ENCODE assay signal across 11 cellular contexts in genomic region chr7:104160375-104160774, GRCh38. TPM values are rescaled to one million over a fixed set of nuclear protein-coding genes. Genes with fewer than 3 reads are reported as not detected.
DNase-seq lines count a peak whose midpoint lies in the region; ATAC-seq, FAIRE-seq and TF ChIP-seq lines count a peak whose summit lies in the region.
"Had no signal": no experiment of that assay in that cellular context is flagged by ENCODE, and none has a peak within 500 bp of the region (broad histone marks: within the 10 kb centered on the region; RNA-seq: fewer than 3 reads in every experiment).

No MANE protein-coding gene starts in this region.

- in situ Hi-C loops in GM12878 (cut with MboI), result loop anchor here (10.0 to 25.0 kb wide), 2 partner anchors 586 to 873 kb away; partner anchors contain the start of gene PMPCB

- no peaks in the 10 kb centered on the region for H3K9me2 ChIP-seq in Loucy (replicated peaks; ENCODE audit: low read depth, low read length)

- H3K9ac ChIP-seq in Loucy (ENCODE audit: low read depth, low read length, poor library complexity, severe bottlenecking) (no peak overlapping the region), GM12878 (ENCODE audit: control insufficient read depth, insufficient read depth, low read length) (no peak overlapping the region)

- POLR2A ChIA-PET in GM12878 (lab: Charles Lee), result no interaction called here

- no peak overlapping the region for H3K27ac ChIP-seq in GM12878 (ENCODE audit: control insufficient read depth, insufficient read depth)
- H3K27ac ChIP-seq: SJCRH30, skin epidermis had no signal

- TF ChIP-seq RAD21 in GM12878 (IDR thresholded peaks at IDR 0.05; ENCODE audit: insufficient read depth, low read depth, low read length), result no peak

- peak; percentile 57 for TF ChIP-seq CTCF in Loucy (conservative IDR thresholded peaks at IDR 0.05; ENCODE audit: low read length)
- TF ChIP-seq CTCF in GM12878 (IDR thresholded peaks at IDR 0.05 in 2 of 3, conservative IDR thresholded peaks at IDR 0.05 in 1 of 3; ENCODE audit: control insufficient read depth in 2 of 3, extremely low read depth in 1 of 3, insufficient read depth in 1 of 3, low read depth in 3 of 3, low read length in 3 of 3), result peak in 1 of 3 experiments; percentile 12; a peak in 2 of 6 replicates
- peak; percentile 81 for TF ChIP-seq CTCF in mesothelial cell of epicardium (IDR thresholded peaks at IDR 0.05; ENCODE audit: unreplicated experiment)

- SMC1A ChIA-PET in GM12878 (lab: Charles Lee; ENCODE audit: uncharacterized antibody, unreplicated experiment), result interaction anchor here (0.8 to 1.4 kb wide), 5 partner anchors 10 to 586 kb away, joined by 3 to 6 read pairs (median 4); no protein-coding TSS in a partner anchor

- no peak overlapping the region for H3K4me2 ChIP-seq in Loucy (ENCODE audit: low read depth, low read length, poor library complexity, severe bottlenecking)
- H3K4me2 ChIP-seq in GM12878 (ENCODE audit: control insufficient read depth, insufficient read depth), result no peak overlapping the region

- intact Hi-C loops in GM12878 (cut with micrococcal nuclease; ENCODE audit: unreplicated experiment), result loop anchor here (1.0 kb wide), 1 partner anchor 587 kb away; no protein-coding TSS in a partner anchor
- intact Hi-C loops in head of caudate nucleus (cut with DNase I), result loop anchor here (10.0 kb wide), 1 partner anchor 636 kb away; no protein-coding TSS in a partner anchor

- H3K4me3 ChIP-seq in Loucy (ENCODE audit: low read length, poor library complexity, severe bottlenecking), result no peak overlapping the region
- H3K4me3 ChIP-seq in GM12878, result no peak overlapping the region
- H3K4me3 ChIP-seq: SJCRH30, skin epidermis had no signal

- CTCF ChIA-PET in GM12878 (lab: Yijun Ruan, JAX), result interaction anchor here (0.8 to 1.8 kb wide), 9 partner anchors 9 to 590 kb away, joined by 3 to 10 read pairs (median 4); no protein-coding TSS in a partner anchor

- H4K20me1 ChIP-seq in Loucy (ENCODE audit: insufficient read depth, low read length, poor library complexity, severe bottlenecking) (no peaks in the 10 kb centered on the region), GM12878 (ENCODE audit: control insufficient read depth, insufficient read depth) (no peaks in the 10 kb centered on the region)

- H3K9me3 ChIP-seq in Loucy (ENCODE audit: insufficient read depth, low read depth, low read length) (no peaks in the 10 kb centered on the region), GM12878 (replicated peaks; ENCODE audit: control insufficient read depth, insufficient read depth, low read length) (no peaks in the 10 kb centered on the region)

- H3K27me3 ChIP-seq in Loucy (ENCODE audit: insufficient read depth, low read length, poor library complexity, severe bottlenecking) (no peaks in the 10 kb centered on the region), GM12878 (replicated peaks in 1 of 2; ENCODE audit: control insufficient read depth in 2 of 2, insufficient read depth in 2 of 2, low read length in 1 of 2) (no peaks in the 10 kb centered on the region)
- H3K27me3 ChIP-seq: SJCRH30 had no signal

- no peaks in the 10 kb centered on the region for H3K4me1 ChIP-seq in Loucy (ENCODE audit: insufficient read depth, low read length, poor library complexity, severe bottlenecking)
- no peaks in the 10 kb centered on the region for H3K4me1 ChIP-seq in GM12878 (ENCODE audit: control insufficient read depth, insufficient read depth, low read length)
- H3K4me1 ChIP-seq: SJCRH30 had no signal

- RAD21 ChIA-PET in GM12878 (lab: Charles Lee; ENCODE audit: unreplicated experiment), result interaction anchor here (0.8 to 1.0 kb wide), 2 partner anchors 18 to 757 kb away, joined by 3 read pairs; no protein-coding TSS in a partner anchor

- peaks cover 9% of the 10 kb centered on the region for H3K36me3 Mint-ChIP-seq in mesothelial cell of epicardium

- H3K9me3 Mint-ChIP-seq in mesothelial cell of epicardium, result no peaks in the 10 kb centered on the region
- H3K9me3 Mint-ChIP-seq: dendritic cell treated with granulocyte-macrophage colony-stimulating factor and Interleukin-4, amounts not matched to agents 40 ng/mL and 50 ng/mL, for 4 days had no signal

- H3K4me1 Mint-ChIP-seq in mesothelial cell of epicardium, result peaks cover 5% of the 10 kb centered on the region

- no peaks in the 10 kb centered on the region for H3F3A ChIP-seq in Loucy (ENCODE audit: low read depth)

- BruUV-seq in GM12878 (replicated peaks; lab: Mats Ljungman, UMichigan), result no TSS peak

- TF ChIP-seq POLR2A in GM12878 (IDR thresholded peaks at IDR 0.05; ENCODE audit: low read depth, low read length), result no peak

- peaks cover 4% of the 10 kb centered on the region; the same call in 1 of the 2 replicates for H3K36me3 ChIP-seq in Loucy (ENCODE audit: insufficient read depth, low read length)
- H3K36me3 ChIP-seq in GM12878 (ENCODE audit: control insufficient read depth in 2 of 2, insufficient read depth in 2 of 2, low read length in 1 of 2), result peaks cover 0 to 7% of the 10 kb centered on the region in 2 experiments; a peak in 3 of 4 replicates

- ATAC-seq in GM12878, result no peak
- ATAC-seq in HG03354 (IDR thresholded peaks at IDR 0.05; ENCODE audit: poor library complexity, severe bottlenecking, unreplicated experiment), result no peak
- ATAC-seq in HG02840 (IDR thresholded peaks at IDR 0.05; ENCODE audit: low FRiP score, unreplicated experiment), result no peak

- FAIRE-seq in GM12878 (lab: Jason Lieb, UNC), result no peak

- DNase-seq in DMS53 (lab: John Stamatoyannopoulos, UW) (peak; percentile 61), GM12878 (ENCODE audit: low read depth, low spot score) (no peak), mesothelial cell of epicardium (ENCODE audit: low spot score in 2 of 2, unreplicated experiment in 2 of 2) (no peak), iPS-NIHi11 (ENCODE audit: low spot score) (no peak), head of caudate nucleus (no peak)

- no peak for TF ChIP-seq EP300 in GM12878 (IDR thresholded peaks at IDR 0.05; ENCODE audit: borderline replicate concordance in 1 of 2, control insufficient read depth in 1 of 2, low read depth in 2 of 2, low read length in 2 of 2)

- H3K4me3 Mint-ChIP-seq in mesothelial cell of epicardium, result no peak overlapping the region
- H3K4me3 Mint-ChIP-seq: dendritic cell treated with granulocyte-macrophage colony-stimulating factor and Interleukin-4, amounts not matched to agents 40 ng/mL and 50 ng/mL, for 4 days had no signal

- H3K27ac Mint-ChIP-seq in mesothelial cell of epicardium, result no peak overlapping the region
- H3K27ac Mint-ChIP-seq: dendritic cell treated with granulocyte-macrophage colony-stimulating factor and Interleukin-4, amounts not matched to agents 40 ng/mL and 50 ng/mL, for 4 days had no signal

- H3K27me3 Mint-ChIP-seq in mesothelial cell of epicardium (ENCODE audit: low read depth), result no peaks in the 10 kb centered on the region
- H3K27me3 Mint-ChIP-seq: dendritic cell treated with granulocyte-macrophage colony-stimulating factor and Interleukin-4, amounts not matched to agents 40 ng/mL and 50 ng/mL, for 4 days had no signal

- H3K79me2 ChIP-seq in Loucy (ENCODE audit: insufficient read depth, low read length) (no peaks in the 10 kb centered on the region), GM12878 (ENCODE audit: control insufficient read depth, insufficient read depth, low read length) (no peaks in the 10 kb centered on the region)

- H2AFZ ChIP-seq in Loucy (ENCODE audit: low read length) (no peak overlapping the region), GM12878 (ENCODE audit: control insufficient read depth, low read depth, low read length) (no peak overlapping the region)

TF ChIP-seq in GM12878, 131 proteins besides CTCF, POLR2A, EP300 and RAD21:
- TF ChIP-seq SMC3 (IDR thresholded peaks at IDR 0.05; ENCODE audit: borderline replicate concordance, low read length) (peak; percentile 13; the same call in 1 of the 2 replicates), ZNF384 (IDR thresholded peaks at IDR 0.05; ENCODE audit: borderline replicate concordance, low read depth, low read length) (peak; percentile 53), FOXM1 (IDR thresholded peaks at IDR 0.05; ENCODE audit: low read depth, low read length) (no peak)

RNA-seq across cellular contexts. Expression of gene ORC5, which starts 47.4 kb away (rescaled TPM):
- 54.7 and 55.9 TPM in 2 replicates for total RNA-seq in GM12878 (2013; cell fraction: nucleolus; rRNA removed)
- total RNA-seq in GM12878 (2014; rRNA removed), result 28.4 and 29.8 TPM in 2 replicates
- 26.0 and 27.5 TPM in 2 replicates for total RNA-seq in GM12878 (2014; rRNA removed; fragmentation: Illumina TruSeq; extraction: Trizol)
- total RNA-seq in GM12878 (2021), result 28.1 TPM in 2 replicates
- 7.2 TPM for polyA plus RNA-seq in GM12878 (2011; ENCODE audit: low read depth)
- 14.8 and 17.9 TPM in 2 replicates for polyA plus RNA-seq in GM12878 (2011; rRNA removed)
- polyA plus RNA-seq in GM12878 (2011; cell fraction: cytosol; rRNA removed), result 10.6 and 10.9 TPM in 2 replicates
- polyA plus RNA-seq in GM12878 (2011; cell fraction: nucleus; rRNA removed), result 9.7 and 18.7 TPM in 2 replicates
- 13.9 and 15.7 TPM in 2 replicates for polyA plus RNA-seq in GM12878 (2012)
- polyA plus RNA-seq in GM12878 (2014; fragmentation: Illumina TruSeq; extraction: Trizol), result 32.3 and 40.1 TPM in 2 replicates
- 10 to 100 TPM; 42.2 to 58.6 TPM for polyA plus RNA-seq in GM12878 (2014; fragmentation: Nextera tagmentation; extraction: Ambion mirVana)
- 19.1 and 22.8 TPM in 2 replicates for polyA plus RNA-seq in GM12878 (2014; rRNA removed)
- 10 to 100 TPM; 51.4 TPM for polyA plus RNA-seq in GM12878 (2016; fragmentation: Nextera tagmentation; extraction: Ambion mirVana)
- polyA minus RNA-seq in GM12878 (2011; rRNA and poly(A)+ RNA removed), result 12.6 and 16.2 TPM in 2 replicates
- 6.1 and 6.9 TPM in 2 replicates for polyA minus RNA-seq in GM12878 (2011; cell fraction: cytosol; rRNA and poly(A)+ RNA removed)
- polyA minus RNA-seq in GM12878 (2011; cell fraction: nucleus; rRNA and poly(A)+ RNA removed), result 23.7 and 40.7 TPM in 2 replicates
- 21.3 to 24.8 TPM (median 24.5 TPM) in 3 replicates for total RNA-seq in mesothelial cell of epicardium
